Comparison of ENCODE assay signal across 9 cellular contexts in genomic region chr14:54253195-54253947, GRCh38.
DNase-seq lines count a peak whose midpoint lies in the region; ATAC-seq lines count a peak whose summit lies in the region.
"Had no signal": no experiment of that assay in that cellular context is flagged by ENCODE, and none has a peak within 500 bp of the region (broad histone marks: within the 10 kb centered on the region; RNA-seq: fewer than 3 reads in every experiment).

No MANE protein-coding gene starts in this region.

- no peak for ATAC-seq in GM21515 (IDR thresholded peaks at IDR 0.05; ENCODE audit: unreplicated experiment)

- DNase-seq in Daoy (ENCODE audit: low read depth) (peak; percentile 91), H4 (ENCODE audit: low spot score) (peak; percentile 68), kidney glomerular epithelial cell (lab: John Stamatoyannopoulos, UW) (peak; percentile 90), cerebellar nuclear complex (lab: John Stamatoyannopoulos, UW) (no peak), GOT3 (lab: John Stamatoyannopoulos, UW) (no peak), NCI-H187 (lab: John Stamatoyannopoulos, UW) (no peak)
- DNase-seq: left cardiac atrium had no signal

- peaks cover 4% of the 10 kb centered on the region for H3K4me1 Mint-ChIP-seq in T-helper 1 cell treated with Interleukin-12 subunit alpha and Interleukin-12 subunit beta and Interleukin-4 antibody, amounts not matched to agents 30 μg/mL and 1 μg/mL, for 36 hours (ENCODE audit: low read depth)

- no peaks in the 10 kb centered on the region for H3K36me3 Mint-ChIP-seq in T-helper 1 cell treated with Interleukin-12 subunit alpha and Interleukin-12 subunit beta and Interleukin-4 antibody, amounts not matched to agents 30 μg/mL and 1 μg/mL, for 36 hours (ENCODE audit: low read depth)

- peak overlapping the region; percentile 61 for H3K27ac Mint-ChIP-seq in T-helper 1 cell treated with Interleukin-12 subunit alpha and Interleukin-12 subunit beta and Interleukin-4 antibody, amounts not matched to agents 30 μg/mL and 1 μg/mL, for 36 hours

- peaks cover 9% of the 10 kb centered on the region for H3K27me3 Mint-ChIP-seq in T-helper 1 cell treated with Interleukin-12 subunit alpha and Interleukin-12 subunit beta and Interleukin-4 antibody, amounts not matched to agents 30 μg/mL and 1 μg/mL, for 36 hours (ENCODE audit: low read depth)

- no peaks in the 10 kb centered on the region for H3K9me3 Mint-ChIP-seq in T-helper 1 cell treated with Interleukin-12 subunit alpha and Interleukin-12 subunit beta and Interleukin-4 antibody, amounts not matched to agents 30 μg/mL and 1 μg/mL, for 36 hours

- H3K4me3 Mint-ChIP-seq in T-helper 1 cell treated with Interleukin-12 subunit alpha and Interleukin-12 subunit beta and Interleukin-4 antibody, amounts not matched to agents 30 μg/mL and 1 μg/mL, for 36 hours, result no peak overlapping the region

Comparison
In these comparisons a context has a peak if more than half of its experiments do, and no peak if none do; other contexts are left out.
1. DNase-seq: peak in Daoy (single experiment), H4 (single experiment) and kidney glomerular epithelial cell (single experiment); none in cerebellar nuclear complex (0 of 2), GOT3 (single experiment) and NCI-H187 (0 of 2).